8 cellular contexts compared by ENCODE assay signal in the genomic region with DNA sequence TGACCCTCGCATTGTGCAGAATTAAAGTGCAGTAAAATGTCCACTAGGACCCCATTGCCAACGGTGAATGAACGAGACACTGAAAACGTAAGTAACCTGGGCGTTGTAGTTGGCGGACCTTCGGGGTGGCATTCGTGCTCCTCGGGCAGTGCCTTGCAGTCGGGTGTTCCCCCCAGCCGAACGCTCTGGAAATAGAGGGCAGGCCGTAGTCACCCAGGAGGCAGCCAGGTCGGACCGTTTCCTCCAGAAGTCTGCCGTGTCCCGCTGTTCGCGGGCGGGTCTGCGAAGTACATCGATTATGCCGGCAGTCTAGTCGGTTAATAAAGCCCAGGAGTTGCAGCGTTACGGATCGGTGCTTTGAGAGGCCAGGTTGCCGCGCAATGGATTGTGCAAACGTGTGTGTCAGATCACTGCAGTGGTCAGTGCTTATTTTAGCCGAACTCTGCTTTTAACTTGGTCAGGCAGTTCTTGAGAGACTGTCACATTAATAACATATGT. TPM values are rescaled to one million over a fixed set of nuclear protein-coding genes. Genes with fewer than 3 reads are reported as not detected.
A peak's percentile ranks its signal among the peaks of the same experiment; 100 is the strongest.
DNase-seq lines count a peak whose midpoint lies in the region; ATAC-seq and TF ChIP-seq lines count a peak whose summit lies in the region.

No MANE protein-coding gene starts in this region.

- H2AFZ ChIP-seq in ACC112 (ENCODE audit: low read length, unreplicated experiment) (no peak overlapping the region), Karpas-422 (ENCODE audit: low read length) (no peak overlapping the region; the same call in 1 of the 2 replicates)

- peaks cover 39% of the 10 kb centered on the region for H4K20me1 ChIP-seq in Karpas-422 (ENCODE audit: insufficient read depth, low read depth, low read length)

- H3K4me1 ChIP-seq in ACC112 (ENCODE audit: control insufficient read depth, insufficient read depth, low read length, unreplicated experiment): peaks cover 31% of the 10 kb centered on the region
- peaks cover 29% of the 10 kb centered on the region for H3K4me1 ChIP-seq in Karpas-422 (ENCODE audit: low read length)
- peaks cover 0 to 22% of the 10 kb centered on the region in 2 donors for H3K4me1 ChIP-seq in muscle layer of duodenum (ENCODE audit: control insufficient read depth in 1 of 2, insufficient read depth in 2 of 2, low read length in 2 of 2)
- peaks cover 26 to 36% of the 10 kb centered on the region in 2 donors for H3K4me1 ChIP-seq in thyroid gland

- H3K27me3 ChIP-seq in ACC112 (ENCODE audit: insufficient read depth, low read length): no peaks in the 10 kb centered on the region
- H3K27me3 ChIP-seq in Karpas-422 (ENCODE audit: low read length): no peaks in the 10 kb centered on the region
- no peaks in the 10 kb centered on the region for H3K27me3 ChIP-seq in muscle layer of duodenum (ENCODE audit: low read depth, low read length)
- no peaks in the 10 kb centered on the region for H3K27me3 ChIP-seq in thyroid gland

- POLR2A ChIA-PET in activated CD8-positive, alpha-beta T cell treated with anti-CD3 and anti-CD28 coated beads, Interleukin-2, amount 10 ng/mL, durations not matched to agents 7 days and 5 days (lab: Charles Lee): interaction anchor here (0.9 to 2.4 kb wide), 2 partner anchors 50 to 51 kb away, joined by 3 to 12 read pairs; a partner anchor contains a TSS

- H3K27me3 Mint-ChIP-seq in activated CD8-positive, alpha-beta T cell treated with anti-CD3 and anti-CD28 coated beads, Interleukin-2, amount 10 ng/mL, durations not matched to agents 7 days and 5 days (ENCODE audit: low read depth): peaks cover 5% of the 10 kb centered on the region

- peak overlapping the region; percentile 97 for H3K9ac ChIP-seq in Karpas-422 (ENCODE audit: low read length)

- CTCF ChIA-PET in activated CD8-positive, alpha-beta T cell treated with anti-CD3 and anti-CD28 coated beads, Interleukin-2, amount 10 ng/mL, durations not matched to agents 7 days and 5 days (lab: Charles Lee): interaction anchor here (1.0 kb wide), 1 partner anchor 14 kb away, joined by 3 read pairs; no protein-coding TSS in a partner anchor

- peaks cover 41% of the 10 kb centered on the region for H3K4me1 Mint-ChIP-seq in activated CD8-positive, alpha-beta T cell treated with anti-CD3 and anti-CD28 coated beads, Interleukin-2, amount 10 ng/mL, durations not matched to agents 7 days and 5 days (ENCODE audit: low read depth)

- ATAC-seq in GM19351 (IDR thresholded peaks at IDR 0.05; ENCODE audit: unreplicated experiment): peak; percentile 7
- ATAC-seq in activated CD8-positive, alpha-beta T cell treated with anti-CD3 and anti-CD28 coated beads, Interleukin-2, amount 10 ng/mL, durations not matched to agents 7 days and 5 days: no peak

- WGBS in thyroid gland, 2 donors: 0% methylated on average over 7 to 31 of the region's 31 CpGs

- peaks cover 16% of the 10 kb centered on the region for H3K36me3 Mint-ChIP-seq in activated CD8-positive, alpha-beta T cell treated with anti-CD3 and anti-CD28 coated beads, Interleukin-2, amount 10 ng/mL, durations not matched to agents 7 days and 5 days (ENCODE audit: low read depth)

- H3K4me3 Mint-ChIP-seq in activated CD8-positive, alpha-beta T cell treated with anti-CD3 and anti-CD28 coated beads, Interleukin-2, amount 10 ng/mL, durations not matched to agents 7 days and 5 days: peak overlapping the region; percentile 98

- peak overlapping the region; percentile 74 for H3K4me2 ChIP-seq in Karpas-422 (ENCODE audit: low read depth, low read length, poor library complexity, severe bottlenecking)

- H3K9me3 Mint-ChIP-seq in activated CD8-positive, alpha-beta T cell treated with anti-CD3 and anti-CD28 coated beads, Interleukin-2, amount 10 ng/mL, durations not matched to agents 7 days and 5 days (ENCODE audit: insufficient read depth): no peaks in the 10 kb centered on the region

- H3K27ac ChIP-seq in ACC112 (ENCODE audit: low read depth, low read length) (peak overlapping the region; percentile 90), Karpas-422 (ENCODE audit: low read length) (peak overlapping the region; percentile 87), epithelial cell of prostate (peak overlapping the region; percentile 90), muscle layer of duodenum (ENCODE audit: low read length) (peak overlapping the region; percentile 77), thyroid gland (peak overlapping the region; percentile 95 to 99 (median 96))

- peak overlapping the region; percentile 97 for H3K27ac Mint-ChIP-seq in activated CD8-positive, alpha-beta T cell treated with anti-CD3 and anti-CD28 coated beads, Interleukin-2, amount 10 ng/mL, durations not matched to agents 7 days and 5 days

- peak in 1 of 2 donors; percentile 65 for TF ChIP-seq POLR2A in thyroid gland (IDR thresholded peaks at IDR 0.05)

- H3K79me2 ChIP-seq in ACC112 (ENCODE audit: control insufficient read depth, insufficient read depth, low read length, unreplicated experiment): peaks cover 47% of the 10 kb centered on the region
- H3K79me2 ChIP-seq in Karpas-422 (ENCODE audit: low read length): peaks cover 55% of the 10 kb centered on the region

- H3K4me3 ChIP-seq in ACC112 (ENCODE audit: low read depth, low read length) (peak overlapping the region; percentile 98), Karpas-422 (ENCODE audit: low read length) (peak overlapping the region; percentile 90), muscle layer of duodenum (ENCODE audit: low read depth in 1 of 2, low read length in 2 of 2) (peak overlapping the region; percentile 94 to 96), thyroid gland (replicated peaks in 1 of 3) (peak overlapping the region; percentile 68 to 78 (median 77))

- no peaks in the 10 kb centered on the region for H3K9me2 ChIP-seq in Karpas-422 (replicated peaks; ENCODE audit: insufficient read depth, low read length)

- H3K9me3 ChIP-seq in Karpas-422 (ENCODE audit: low read length) (no peaks in the 10 kb centered on the region), muscle layer of duodenum (ENCODE audit: control insufficient read depth in 1 of 2, low read length in 2 of 2) (no peaks in the 10 kb centered on the region), thyroid gland (no peaks in the 10 kb centered on the region)

- intact Hi-C loops in thyroid gland (cut with DNase I): loop anchor here (10.0 kb wide), 1 partner anchor 59 kb away; no protein-coding TSS in a partner anchor

- DNase-seq in Karpas-422: peak; percentile 79
- peak; percentile 55 for DNase-seq in activated CD8-positive, alpha-beta T cell treated with anti-CD3 and anti-CD28 coated beads, Interleukin-2, amount 10 ng/mL, durations not matched to agents 7 days and 5 days
- DNase-seq in epithelial cell of prostate (ENCODE audit: low read depth, low spot score): no peak
- peak; percentile 79 for DNase-seq in thyroid gland
- DNase-seq in D341Med (ENCODE audit: low spot score): no peak

- TF ChIP-seq CTCF in thyroid gland (IDR thresholded peaks at IDR 0.05): no peak

- H3K36me3 ChIP-seq in ACC112 (ENCODE audit: insufficient read depth, low read length) (no peaks in the 10 kb centered on the region; the same call in 1 of the 2 replicates), Karpas-422 (ENCODE audit: insufficient read depth, low read length) (peaks cover 7% of the 10 kb centered on the region; the same call in 1 of the 2 replicates), muscle layer of duodenum (ENCODE audit: control insufficient read depth in 1 of 2, insufficient read depth in 2 of 2, low read length in 2 of 2) (peaks cover 0 to 7% of the 10 kb centered on the region in 2 donors), thyroid gland (no peaks in the 10 kb centered on the region)

RNA-seq across cellular contexts. Expression of a gene that starts 0.8 kb away (rescaled TPM):
- total RNA-seq in Karpas-422 (2014; rRNA removed; shearing (Covaris generic); ENCODE audit: low replicate concordance): 94.5 and 113 TPM in 2 replicates
- 10 to 100 TPM; 76.8 to 86.7 TPM for total RNA-seq in activated CD8-positive, alpha-beta T cell treated with anti-CD3 and anti-CD28 coated beads, Interleukin-2, amount 10 ng/mL, durations not matched to agents 7 days and 5 days
- total RNA-seq in thyroid gland: 100 to 1,000 TPM; 105 to 164 (median 114) TPM

RNA-seq across cellular contexts. Expression of a gene that starts 52.0 kb away (rescaled TPM):
- 133 and 180 TPM in 2 replicates for total RNA-seq in Karpas-422 (2014; rRNA removed; shearing (Covaris generic); ENCODE audit: low replicate concordance)
- 100 to 1,000 TPM; 240 to 241 TPM for total RNA-seq in activated CD8-positive, alpha-beta T cell treated with anti-CD3 and anti-CD28 coated beads, Interleukin-2, amount 10 ng/mL, durations not matched to agents 7 days and 5 days
- 100 to 1,000 TPM; 257 to 428 (median 329) TPM for total RNA-seq in thyroid gland

Comparison
In these comparisons a context has a peak if more than half of its experiments do, and no peak if none do; other contexts are left out.
1. DNase-seq: peak in Karpas-422 (single experiment), activated CD8-positive, alpha-beta T cell treated with anti-CD3 and anti-CD28 coated beads, Interleukin-2, amount 10 ng/mL, durations not matched to agents 7 days and 5 days (single experiment) and thyroid gland (2 of 2); none in epithelial cell of prostate (single experiment) and D341Med (single experiment).
2. Peak in every context shown above with its lines, with median percentiles within 50 percentile points of each other: H3K27ac ChIP-seq and H3K4me3 ChIP-seq.